15 cellular contexts compared by ENCODE assay signal in genomic region chr1:40899230-40899870, GRCh38. TPM values are rescaled to one million over a fixed set of nuclear protein-coding genes. Genes with fewer than 3 reads are reported as not detected.
DNase-seq lines count a peak whose midpoint lies in the region; ATAC-seq and TF ChIP-seq lines count a peak whose summit lies in the region.
"Had no signal": no experiment of that assay in that cellular context is flagged by ENCODE, and none has a peak within 500 bp of the region (broad histone marks: within the 10 kb centered on the region; RNA-seq: fewer than 3 reads in every experiment).

No MANE protein-coding gene starts in this region.

- no peak overlapping the region for H3K27ac Mint-ChIP-seq in endodermal cell
- peak overlapping the region; percentile 95 for H3K27ac Mint-ChIP-seq in type B pancreatic cell
- H3K27ac Mint-ChIP-seq: activated CD4-positive, alpha-beta memory T cell treated with anti-CD3 and anti-CD28 coated beads, Interleukin-2, amount 10 ng/mL, durations not matched to agents 7 days and 5 days; activated T-helper 1 cell treated with anti-CD3 and anti-CD28 coated beads, Interleukin-12 subunit alpha, Interleukin-12 subunit beta, Interleukin-2, Interleukin-4 antibody, amounts not matched to agents 30 ng/mL and 10 ng/mL and 1 ng/mL, durations not matched to agents 14 hours and 24 hours and 36 hours had no signal

- DNase-seq in endodermal cell (peak; percentile 80), lung (ENCODE audit: low spot score) (peak; percentile 70), type B pancreatic cell (ENCODE audit: extremely low spot score, unreplicated experiment) (no peak), left ventricle myocardium inferior (no peak), NAMALWA (ENCODE audit: low spot score) (no peak), coronary artery (ENCODE audit: low spot score) (no peak)
- DNase-seq: activated CD4-positive, alpha-beta memory T cell treated with anti-CD3 and anti-CD28 coated beads, Interleukin-2, amount 10 ng/mL, durations not matched to agents 7 days and 5 days; DMS153; KG1; NCI-H1417; stimulated activated naive CD4-positive, alpha-beta T cell treated with Interleukin-2 at 50 U/mL for 16 hours had no signal

- 82 to 86% methylated on average over 2 of the region's 2 CpGs for WGBS in endodermal cell (ENCODE audit: insufficient coverage in 1 of 2, insufficient read length in 1 of 2), 2 experiments
- 61 to 83% methylated on average over 2 of the region's 2 CpGs for WGBS in lung, 2 donors

- no peaks in the 10 kb centered on the region for H3K27me3 Mint-ChIP-seq in endodermal cell (ENCODE audit: insufficient read depth)
- no peaks in the 10 kb centered on the region for H3K27me3 Mint-ChIP-seq in type B pancreatic cell

- no peak overlapping the region for H3K27ac ChIP-seq in endodermal cell (ENCODE audit: low read depth, low read length)
- peak overlapping the region in 1 of 2 donors; percentile 58 for H3K27ac ChIP-seq in lung (ENCODE audit: low read depth in 1 of 2, low read length in 1 of 2)
- H3K27ac ChIP-seq in left ventricle myocardium inferior (replicated peaks): no peak overlapping the region
- H3K27ac ChIP-seq in coronary artery: no peak overlapping the region

- no peak overlapping the region for H3K4me3 Mint-ChIP-seq in endodermal cell
- peak overlapping the region; percentile 58 for H3K4me3 Mint-ChIP-seq in type B pancreatic cell
- H3K4me3 Mint-ChIP-seq: activated CD4-positive, alpha-beta memory T cell treated with anti-CD3 and anti-CD28 coated beads, Interleukin-2, amount 10 ng/mL, durations not matched to agents 7 days and 5 days; activated T-helper 1 cell treated with anti-CD3 and anti-CD28 coated beads, Interleukin-12 subunit alpha, Interleukin-12 subunit beta, Interleukin-2, Interleukin-4 antibody, amounts not matched to agents 30 ng/mL and 10 ng/mL and 1 ng/mL, durations not matched to agents 14 hours and 24 hours and 36 hours; central memory CD8-positive, alpha-beta T cell had no signal

- no peaks in the 10 kb centered on the region for H3K36me3 ChIP-seq in endodermal cell (ENCODE audit: control insufficient read depth, insufficient read depth, low read length)
- no peaks in the 10 kb centered on the region for H3K36me3 ChIP-seq in lung (ENCODE audit: control insufficient read depth in 2 of 2, insufficient read depth in 2 of 2, low read length in 2 of 2)
- no peaks in the 10 kb centered on the region for H3K36me3 ChIP-seq in left ventricle myocardium inferior

- H3K9me3 ChIP-seq in endodermal cell (ENCODE audit: control insufficient read depth, low read length) (peaks cover 14% of the 10 kb centered on the region), lung (ENCODE audit: control insufficient read depth in 2 of 2, insufficient read depth in 1 of 2, low read length in 1 of 2) (no peaks in the 10 kb centered on the region), left ventricle myocardium inferior (replicated peaks) (peaks cover 13% of the 10 kb centered on the region)

- H3K27me3 ChIP-seq in endodermal cell (ENCODE audit: control insufficient read depth, insufficient read depth, low read length, poor library complexity, severe bottlenecking) (no peaks in the 10 kb centered on the region), lung (ENCODE audit: control insufficient read depth, insufficient read depth) (no peaks in the 10 kb centered on the region), left ventricle myocardium inferior (ENCODE audit: low read depth) (no peaks in the 10 kb centered on the region)

- no peak overlapping the region for H3K9ac ChIP-seq in endodermal cell (ENCODE audit: extremely low read depth, low read length, poor library complexity, severe bottlenecking)

- ATAC-seq in lung (ENCODE audit: insufficient read depth, low FRiP score) (peak; percentile 50), GM21529 (IDR thresholded peaks at IDR 0.05; ENCODE audit: unreplicated experiment) (no peak)

- H3K4me3 ChIP-seq in endodermal cell (ENCODE audit: low read length) (no peak overlapping the region), lung (no peak overlapping the region), left ventricle myocardium inferior (no peak overlapping the region), coronary artery (no peak overlapping the region)

- H3K4me1 Mint-ChIP-seq in endodermal cell: no peaks in the 10 kb centered on the region
- peaks cover 24% of the 10 kb centered on the region for H3K4me1 Mint-ChIP-seq in type B pancreatic cell (ENCODE audit: unreplicated experiment)
- H3K4me1 Mint-ChIP-seq: activated CD4-positive, alpha-beta memory T cell treated with anti-CD3 and anti-CD28 coated beads, Interleukin-2, amount 10 ng/mL, durations not matched to agents 7 days and 5 days; central memory CD8-positive, alpha-beta T cell had no signal

- TF ChIP-seq CTCF in endodermal cell (conservative IDR thresholded peaks at IDR 0.05) (no peak), lung (IDR thresholded peaks at IDR 0.05; ENCODE audit: control extremely low read depth, extremely low read depth) (no peak), type B pancreatic cell (conservative IDR thresholded peaks at IDR 0.05) (no peak), left ventricle myocardium inferior (IDR thresholded peaks at IDR 0.05; ENCODE audit: borderline replicate concordance) (no peak), coronary artery (IDR thresholded peaks at IDR 0.05) (no peak)

- intact Hi-C loops in left ventricle myocardium inferior (cut with micrococcal nuclease): no loop called here

- H3K4me1 ChIP-seq in endodermal cell (ENCODE audit: control insufficient read depth, insufficient read depth, low read length) (no peaks in the 10 kb centered on the region), lung (ENCODE audit: control insufficient read depth in 2 of 2, insufficient read depth in 2 of 2, low read length in 2 of 2) (peaks cover 0 to 12% of the 10 kb centered on the region in 2 donors), left ventricle myocardium inferior (peaks cover 10% of the 10 kb centered on the region)

- TF ChIP-seq EP300 in Ishikawa (IDR thresholded peaks at IDR 0.05; ENCODE audit: borderline replicate concordance): peak; percentile 89

- H3K9me3 Mint-ChIP-seq in endodermal cell (peaks cover 13% of the 10 kb centered on the region), type B pancreatic cell (no peaks in the 10 kb centered on the region)

- peak; percentile 10 for TF ChIP-seq RAD21 in Ishikawa (IDR thresholded peaks at IDR 0.05; ENCODE audit: low read depth)

- H3K36me3 Mint-ChIP-seq in endodermal cell (ENCODE audit: low read depth) (peaks cover 2% of the 10 kb centered on the region), type B pancreatic cell (no peaks in the 10 kb centered on the region)

TF ChIP-seq in Ishikawa, 13 proteins besides CTCF, POLR2A, EP300 and RAD21 (continues in another document):
- peak; percentile 77 for TF ChIP-seq FOXM1 (IDR thresholded peaks at IDR 0.05; ENCODE audit: borderline replicate concordance, low read depth)
- no peak for TF ChIP-seq TAF1 (IDR thresholded peaks at IDR 0.05; ENCODE audit: low read depth)
- peak; percentile 99 for TF ChIP-seq TEAD4 (IDR thresholded peaks at IDR 0.05)
- TF ChIP-seq CEBPB (IDR thresholded peaks at IDR 0.05): peak; percentile 55; the same call in 1 of the 2 replicates
- TF ChIP-seq CREB1 (IDR thresholded peaks at IDR 0.05; ENCODE audit: low read depth): 0 out of 2 replicates have a peak, but pooled peaks have one; percentile 30
- TF ChIP-seq REST (IDR thresholded peaks at IDR 0.05; ENCODE audit: low read depth): no peak
- peak; percentile 67; the same call in 1 of the 2 replicates for TF ChIP-seq YY1 (IDR thresholded peaks at IDR 0.05; ENCODE audit: low read depth)
- TF ChIP-seq, protein P1, sequence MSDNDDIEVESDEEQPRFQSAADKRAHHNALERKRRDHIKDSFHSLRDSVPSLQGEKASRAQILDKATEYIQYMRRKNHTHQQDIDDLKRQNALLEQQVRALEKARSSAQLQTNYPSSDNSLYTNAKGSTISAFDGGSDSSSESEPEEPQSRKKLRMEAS (IDR thresholded peaks at IDR 0.05): peak; percentile 45
- peak; percentile 44 for TF ChIP-seq USF1 (IDR thresholded peaks at IDR 0.05)
- peak; percentile 90 for TF ChIP-seq TCF12 (IDR thresholded peaks at IDR 0.05; ENCODE audit: low read depth)
- TF ChIP-seq EGR1 (IDR thresholded peaks at IDR 0.05): no peak
- no peak for TF ChIP-seq ZBTB7A (IDR thresholded peaks at IDR 0.05; ENCODE audit: low read depth)

RNA-seq across cellular contexts. Expression of gene CITED4, which starts 37.2 kb away (rescaled TPM):
- total RNA-seq in endodermal cell (1 to 10 TPM; 9.0 to 9.5 TPM), lung (10 to 100 TPM in 1 of 2 donors, 1 to 10 TPM in 1; 7.4 to 15.1 TPM), type B pancreatic cell (ENCODE audit: low replicate concordance) (101 and 207 TPM in 2 replicates), left ventricle myocardium inferior (24.4 TPM)
- polyA plus RNA-seq in endodermal cell (2013, experiment 1 of 2): 7.2 TPM
- 5.6 TPM for polyA plus RNA-seq in endodermal cell (2013, experiment 2 of 2)
- 1 to 10 TPM; 4.7 to 7.9 TPM for polyA plus RNA-seq in lung

Comparison
In these comparisons a context has a peak if more than half of its experiments do, and no peak if none do; other contexts are left out.
1. DNase-seq: peak in endodermal cell (single experiment) and lung (single experiment); none in type B pancreatic cell (single experiment), left ventricle myocardium inferior (single experiment), NAMALWA (single experiment) and coronary artery (single experiment).